Comparison of ENCODE assay signal across 16 cellular contexts in the genomic region with DNA sequence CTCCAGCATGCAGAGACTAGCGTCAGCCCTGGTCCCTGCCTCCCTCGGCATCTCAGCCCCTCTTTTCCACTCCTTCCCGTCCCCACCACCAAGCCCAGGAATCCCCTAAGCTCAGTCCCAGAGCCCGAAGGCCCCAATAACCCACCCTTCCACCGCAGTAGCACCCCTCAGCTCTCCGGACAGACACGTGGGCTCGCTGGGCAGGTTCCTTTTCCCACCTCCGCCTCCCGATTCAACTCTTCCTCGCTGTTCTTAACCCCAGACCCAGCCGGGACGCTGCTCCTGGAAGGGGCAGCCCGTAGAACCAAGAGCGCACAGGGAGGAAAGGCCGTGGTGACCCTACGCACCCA. TPM values are rescaled to one million over a fixed set of nuclear protein-coding genes. Genes with fewer than 3 reads are reported as not detected.
A peak's percentile ranks its signal among the peaks of the same experiment; 100 is the strongest.
DNase-seq lines count a peak whose midpoint lies in the region; ATAC-seq and TF ChIP-seq lines count a peak whose summit lies in the region.
"Had no signal": no experiment of that assay in that cellular context is flagged by ENCODE, and none has a peak within 500 bp of the region (broad histone marks: within the 10 kb centered on the region; RNA-seq: fewer than 3 reads in every experiment).

No MANE protein-coding gene starts in this region.

- no peaks in the 10 kb centered on the region for H3K36me3 Mint-ChIP-seq in CD4-positive, alpha-beta memory T cell

- no TSS peak for BruUV-seq in Panc1 (replicated peaks; lab: Mats Ljungman, UMichigan)

- no peaks in the 10 kb centered on the region for H3K36me3 ChIP-seq in CD4-positive, alpha-beta memory T cell (ENCODE audit: insufficient read depth, low read length)
- H3K36me3 ChIP-seq in Panc1 (ENCODE audit: control insufficient read depth, insufficient read depth, low read length) = no peaks in the 10 kb centered on the region
- no peaks in the 10 kb centered on the region for H3K36me3 ChIP-seq in esophagus muscularis mucosa
- H3K36me3 ChIP-seq: BLaER1 treated with 17β-estradiol and CSF1 and Interleukin-3, amounts not matched to agents 10 nM and 100 nM; SJSA1; uterus had no signal

- in situ Hi-C loops in Panc1 (cut with HindIII; ENCODE audit: low pct_unique_long_range_greater_than_20kb, low sequenced_read_pairs) = no loop called here

- ATAC-seq in Panc1 = peak; percentile 13

- POLR2A ChIA-PET in CD4-positive, alpha-beta memory T cell (lab: Charles Lee; ENCODE audit: partially characterized antibody) = interaction anchor here (1.0 kb wide), 1 partner anchor 153 kb away, joined by 3 read pairs; no protein-coding TSS in a partner anchor
- POLR2A ChIA-PET in Panc1 (lab: Charles Lee) = interaction anchor here (1.2 kb wide), 1 partner anchor 17 kb away, joined by 19 read pairs; no protein-coding TSS in a partner anchor

- peaks cover 6 to 40% (median 20%) of the 10 kb centered on the region in 4 donors for H3K4me1 Mint-ChIP-seq in CD4-positive, alpha-beta memory T cell

- no peak for TF ChIP-seq POLR2A in esophagus muscularis mucosa (IDR thresholded peaks at IDR 0.05; ENCODE audit: low read depth)

- H3K27me3 Mint-ChIP-seq in CD4-positive, alpha-beta memory T cell = peaks cover 36 to 44% of the 10 kb centered on the region in 2 donors

- CTCF ChIA-PET in CD4-positive, alpha-beta memory T cell (lab: Charles Lee; ENCODE audit: partially characterized antibody) = interaction anchor here (1.4 to 9.6 kb wide), 8 partner anchors 14 to 236 kb away, joined by 3 to 125 read pairs (median 11); no protein-coding TSS in a partner anchor
- CTCF ChIA-PET in Panc1 (lab: Charles Lee) = interaction anchor here (0.6 to 2.7 kb wide), 7 partner anchors 29 to 96 kb away, joined by 3 to 17 read pairs (median 4); no protein-coding TSS in a partner anchor

- H3K4me1 ChIP-seq in CD4-positive, alpha-beta memory T cell (ENCODE audit: insufficient read depth, low read length) = peaks cover 35% of the 10 kb centered on the region
- H3K4me1 ChIP-seq in Panc1 (ENCODE audit: control insufficient read depth, insufficient read depth, low read length) (peaks cover 21% of the 10 kb centered on the region), esophagus muscularis mucosa (peaks cover 38 to 45% (median 43%) of the 10 kb centered on the region in 4 donors)

- H3K9me3 ChIP-seq in CD4-positive, alpha-beta memory T cell (ENCODE audit: control insufficient read depth in 1 of 2, low read length in 2 of 2) = no peaks in the 10 kb centered on the region
- H3K9me3 ChIP-seq in Panc1 (ENCODE audit: control insufficient read depth, insufficient read depth, low read depth, low read length) (no peaks in the 10 kb centered on the region), esophagus muscularis mucosa (no peaks in the 10 kb centered on the region)
- H3K9me3 ChIP-seq: BLaER1 treated with 17β-estradiol and CSF1 and Interleukin-3, amounts not matched to agents 10 nM and 100 nM; SJSA1; uterus had no signal

- DNase-seq in CD4-positive, alpha-beta memory T cell = no peak
- DNase-seq in Panc1 (ENCODE audit: low read depth, low spot score) (no peak), esophagus muscularis mucosa (ENCODE audit: extremely low spot score) (no peak), posterior vena cava (ENCODE audit: low spot score) (peak; percentile 53), KG1 (lab: John Stamatoyannopoulos, UW) (no peak), 8988T (no peak), activated gamma-delta T cell (lab: John Stamatoyannopoulos, UW) (no peak), NCI-H1092 (lab: John Stamatoyannopoulos, UW) (no peak)
- DNase-seq: activated CD4-positive, alpha-beta T cell treated with anti-CD3 and anti-CD28 coated beads for 4 hours; activated gamma-delta T cell treated with Interleukin-2 at 50 U/mL for 16 hours; MM.1S; uterus had no signal

- no peak overlapping the region for H3K27ac ChIP-seq in CD4-positive, alpha-beta memory T cell (ENCODE audit: low read depth, low read length)
- H3K27ac ChIP-seq in Panc1 (ENCODE audit: low read length) = no peak overlapping the region
- no peak overlapping the region for H3K27ac ChIP-seq in esophagus muscularis mucosa (replicated peaks in 1 of 4)
- H3K27ac ChIP-seq: BLaER1 treated with 17β-estradiol and CSF1 and Interleukin-3, amounts not matched to agents 10 nM and 100 nM; SJSA1; uterus had no signal

- no peak overlapping the region for H3K27ac Mint-ChIP-seq in CD4-positive, alpha-beta memory T cell

- TF ChIP-seq CTCF in Panc1 (IDR thresholded peaks at IDR 0.05) (no peak), esophagus muscularis mucosa (IDR thresholded peaks at IDR 0.05) (no peak)

- no peaks in the 10 kb centered on the region for H3K9me3 Mint-ChIP-seq in CD4-positive, alpha-beta memory T cell

- H3K4me3 ChIP-seq in CD4-positive, alpha-beta memory T cell (ENCODE audit: low read length in 2 of 2) = no peak overlapping the region
- H3K4me3 ChIP-seq in Panc1 (ENCODE audit: low read depth in 2 of 2, low read length in 2 of 2) = peak overlapping the region; percentile 18 to 37; a peak in 3 of 4 replicates
- peak overlapping the region in 3 of 4 donors; percentile 14 to 42 (median 33) for H3K4me3 ChIP-seq in esophagus muscularis mucosa
- H3K4me3 ChIP-seq: BLaER1 treated with 17β-estradiol and CSF1 and Interleukin-3, amounts not matched to agents 10 nM and 100 nM; SJSA1; uterus had no signal

- TF ChIP-seq EP300 in esophagus muscularis mucosa (IDR thresholded peaks at IDR 0.05) = no peak

- H3K27me3 ChIP-seq in CD4-positive, alpha-beta memory T cell (ENCODE audit: insufficient read depth, low read length) = peaks cover 40% of the 10 kb centered on the region
- H3K27me3 ChIP-seq in Panc1 (ENCODE audit: control insufficient read depth, insufficient read depth, low read length) (peaks cover 30% of the 10 kb centered on the region), esophagus muscularis mucosa (peaks cover 10 to 99% (median 56%) of the 10 kb centered on the region in 4 donors)

- H3K4me3 Mint-ChIP-seq in CD4-positive, alpha-beta memory T cell = peak overlapping the region in 6 of 8 donors; percentile 53 to 79 (median 63)

- WGBS in esophagus muscularis mucosa = 10% methylated on average over 16 of the region's 17 CpGs

- intact Hi-C loops in CD4-positive, alpha-beta memory T cell (cut with micrococcal nuclease) = loop anchor here (10.0 kb wide), 1 partner anchor 155 kb away; a partner anchor contains a TSS
- intact Hi-C loops in Panc1 (cut with micrococcal nuclease; ENCODE audit: unreplicated experiment) = loop anchor here (5.0 to 10.0 kb wide), 3 partner anchors 58 to 245 kb away; a partner anchor contains a TSS
- intact Hi-C loops in esophagus muscularis mucosa (cut with DNase I) = loop anchor here (2.0 to 10.0 kb wide), 2 partner anchors 95 to 245 kb away; a partner anchor contains a TSS
- intact Hi-C loops in posterior vena cava (cut with DNase I) = loop anchor here in 1 of 2 donors (1.0 kb wide), 1 partner anchor 97 kb away; no protein-coding TSS in a partner anchor

RNA-seq across cellular contexts. Expression of a gene that starts 1.4 kb away (rescaled TPM):
- total RNA-seq in CD4-positive, alpha-beta memory T cell = under 1 TPM in 1 of 2 experiments, not detected in 1; 0.17 TPM
- not detected for polyA plus RNA-seq in CD4-positive, alpha-beta memory T cell
- total RNA-seq in Panc1 (2021; ENCODE audit: unreplicated experiment) (0.23 TPM), esophagus muscularis mucosa (not detected), posterior vena cava (not detected)
- polyA plus RNA-seq in Panc1 (2012; ENCODE audit: insufficient read length) = 0.15 TPM
- total RNA-seq: fibroblast of villous mesenchyme, left cardiac atrium had no signal

RNA-seq across cellular contexts. Expression of a gene that starts 18.0 kb away (rescaled TPM):
- total RNA-seq in CD4-positive, alpha-beta memory T cell = not detected
- not detected for polyA plus RNA-seq in CD4-positive, alpha-beta memory T cell
- total RNA-seq in Panc1 (2021; ENCODE audit: unreplicated experiment) (0.33 TPM), esophagus muscularis mucosa (not detected), posterior vena cava (not detected)
- polyA plus RNA-seq in Panc1 (2012; ENCODE audit: insufficient read length) = 0.10 TPM
- total RNA-seq: fibroblast of villous mesenchyme, left cardiac atrium, SJSA1 had no signal

Comparison
In these comparisons a context has a peak if more than half of its experiments do, and no peak if none do; other contexts are left out.
1. H3K4me3 ChIP-seq: peak in Panc1 (2 of 2) and esophagus muscularis mucosa (3 of 4); none in CD4-positive, alpha-beta memory T cell (0 of 2).